Comparison of ENCODE assay signal across 8 cellular contexts in genomic region chr12:12704593-12705230, GRCh38. TPM values are rescaled to one million over a fixed set of nuclear protein-coding genes. Genes with fewer than 3 reads are reported as not detected.
DNase-seq lines count a peak whose midpoint lies in the region; ATAC-seq and TF ChIP-seq lines count a peak whose summit lies in the region.

No MANE protein-coding gene starts in this region.

- POLR2A ChIA-PET in MCF 10A (lab: Yijun Ruan, JAX): interaction anchor here (1.0 to 1.7 kb wide), 3 partner anchors 93 to 362 kb away, joined by 3 to 8 read pairs (median 4); partner anchors contain the start of gene CREBL2

- no peaks in the 10 kb centered on the region for H3K36me3 ChIP-seq in Karpas-422 (ENCODE audit: insufficient read depth, low read length)
- H3K36me3 ChIP-seq in OCI-LY3 (replicated peaks; ENCODE audit: low read depth, low read length): no peaks in the 10 kb centered on the region

- CTCF ChIA-PET in MCF 10A (lab: Yijun Ruan, JAX): interaction anchor here (0.6 to 6.4 kb wide), 31 partner anchors 9 to 984 kb away, joined by 3 to 108 read pairs (median 4); partner anchors contain the start of gene BORCS5

- no peaks in the 10 kb centered on the region for H3K9me3 Mint-ChIP-seq in MCF 10A (ENCODE audit: unreplicated experiment)

- no TSS peak for BruUV-seq in MCF 10A (replicated peaks; lab: Mats Ljungman, UMichigan)

- H3K9me2 ChIP-seq in Karpas-422 (replicated peaks; ENCODE audit: insufficient read depth, low read length): no peaks in the 10 kb centered on the region

- H3K9me3 ChIP-seq in Karpas-422 (ENCODE audit: low read length): no peaks in the 10 kb centered on the region
- no peaks in the 10 kb centered on the region for H3K9me3 ChIP-seq in OCI-LY3 (ENCODE audit: insufficient read depth, low read length)

- H3K4me3 ChIP-seq in Karpas-422 (ENCODE audit: low read length) (no peak overlapping the region), OCI-LY3 (ENCODE audit: low read length) (no peak overlapping the region)

- H3K9ac ChIP-seq in Karpas-422 (ENCODE audit: low read length) (no peak overlapping the region), OCI-LY3 (ENCODE audit: low read length) (no peak overlapping the region)

- no peaks in the 10 kb centered on the region for H3K27me3 ChIP-seq in Karpas-422 (ENCODE audit: low read length)
- H3K27me3 ChIP-seq in OCI-LY3 (ENCODE audit: low read depth, low read length): peaks cover 8% of the 10 kb centered on the region

- H3K4me3 Mint-ChIP-seq in MCF 10A (ENCODE audit: unreplicated experiment): no peak overlapping the region

- DNase-seq in DMS79 (lab: John Stamatoyannopoulos, UW) (peak; percentile 86), Karpas-422 (peak; percentile 80), MCF 10A (ENCODE audit: unreplicated experiment) (peak; percentile 92), inferior parietal cortex (ENCODE audit: extremely low spot score) (peak; percentile 91)
- no peak for DNase-seq in stimulated activated naive CD8-positive, alpha-beta T cell treated with anti-CD3 and anti-CD28 coated beads, Interleukin-15, Interleukin-2, amounts not matched to agents 100 U/mL and 50 U/mL, for 24 hours
- DNase-seq in effector CD4-positive, alpha-beta T cell: no peak

- H3K79me2 ChIP-seq in Karpas-422 (ENCODE audit: low read length) (no peaks in the 10 kb centered on the region), OCI-LY3 (ENCODE audit: low read length) (no peaks in the 10 kb centered on the region)

- H3K4me1 Mint-ChIP-seq in MCF 10A (ENCODE audit: insufficient read depth, unreplicated experiment): peaks cover 11% of the 10 kb centered on the region

- ATAC-seq in GM21381 (IDR thresholded peaks at IDR 0.05; ENCODE audit: unreplicated experiment): peak; percentile 60
- ATAC-seq in stimulated activated naive CD8-positive, alpha-beta T cell treated with anti-CD3 and anti-CD28 coated beads, Interleukin-15, Interleukin-2, amounts not matched to agents 100 U/mL and 50 U/mL, for 24 hours: peak; percentile 84

- no peaks in the 10 kb centered on the region for H3K27me3 Mint-ChIP-seq in MCF 10A (ENCODE audit: insufficient read depth, unreplicated experiment)

- intact Hi-C loops in MCF 10A (cut with micrococcal nuclease): loop anchor here (1.0 to 10.0 kb wide), 10 partner anchors 48 to 1932 kb away; partner anchors contain the start of genes CREBL2 and LRP6

- H3K27ac ChIP-seq in Karpas-422 (ENCODE audit: low read length) (no peak overlapping the region), OCI-LY3 (ENCODE audit: low read length) (no peak overlapping the region)

- H3K4me2 ChIP-seq in Karpas-422 (ENCODE audit: low read depth, low read length, poor library complexity, severe bottlenecking): no peak overlapping the region
- H3K4me2 ChIP-seq in OCI-LY3 (ENCODE audit: low read length): peak overlapping the region; percentile 46

- no peak overlapping the region for H3K27ac Mint-ChIP-seq in MCF 10A (ENCODE audit: low read depth, unreplicated experiment)

- H4K20me1 ChIP-seq in Karpas-422 (ENCODE audit: insufficient read depth, low read depth, low read length) (no peaks in the 10 kb centered on the region), OCI-LY3 (ENCODE audit: insufficient read depth, low read length) (no peaks in the 10 kb centered on the region)

- peak; percentile 92 for TF ChIP-seq CTCF in OCI-LY3 (IDR thresholded peaks at IDR 0.05; ENCODE audit: low read depth, low read length)
- TF ChIP-seq CTCF in MCF 10A (IDR thresholded peaks at IDR 0.05; ENCODE audit: unreplicated experiment): peak; percentile 98

- no peaks in the 10 kb centered on the region for H3K4me1 ChIP-seq in Karpas-422 (ENCODE audit: low read length)
- H3K4me1 ChIP-seq in OCI-LY3 (ENCODE audit: low read length): peaks cover 32% of the 10 kb centered on the region

- no peaks in the 10 kb centered on the region for H3K36me3 Mint-ChIP-seq in MCF 10A (ENCODE audit: insufficient read depth, unreplicated experiment)

- H2AFZ ChIP-seq in Karpas-422 (ENCODE audit: low read length): no peak overlapping the region
- no peak overlapping the region for H2AFZ ChIP-seq in OCI-LY3 (ENCODE audit: low read depth, low read length)

RNA-seq across cellular contexts. Expression of gene GPR19, which starts 8.7 kb away (rescaled TPM):
- 0.22 TPM in 1 of 2 replicates, not detected in the other for total RNA-seq in Karpas-422 (2014; rRNA removed; shearing (Covaris generic); ENCODE audit: low replicate concordance)
- 0.93 TPM in 1 of 2 replicates, not detected in the other for total RNA-seq in MCF 10A (2022)

RNA-seq across cellular contexts. Expression of gene CDKN1B, which starts 12.5 kb away (rescaled TPM):
- 32.8 and 50.9 TPM in 2 replicates for total RNA-seq in Karpas-422 (2014; rRNA removed; shearing (Covaris generic); ENCODE audit: low replicate concordance)
- 33.9 and 41.6 TPM in 2 replicates for total RNA-seq in MCF 10A (2022)

Comparison
In these comparisons a context has a peak if more than half of its experiments do, and no peak if none do; other contexts are left out.
1. DNase-seq: peak in DMS79 (single experiment), Karpas-422 (single experiment), MCF 10A (single experiment) and inferior parietal cortex (single experiment); none in stimulated activated naive CD8-positive, alpha-beta T cell treated with anti-CD3 and anti-CD28 coated beads, Interleukin-15, Interleukin-2, amounts not matched to agents 100 U/mL and 50 U/mL, for 24 hours (single experiment) and effector CD4-positive, alpha-beta T cell (single experiment).